In the genomic region with DNA sequence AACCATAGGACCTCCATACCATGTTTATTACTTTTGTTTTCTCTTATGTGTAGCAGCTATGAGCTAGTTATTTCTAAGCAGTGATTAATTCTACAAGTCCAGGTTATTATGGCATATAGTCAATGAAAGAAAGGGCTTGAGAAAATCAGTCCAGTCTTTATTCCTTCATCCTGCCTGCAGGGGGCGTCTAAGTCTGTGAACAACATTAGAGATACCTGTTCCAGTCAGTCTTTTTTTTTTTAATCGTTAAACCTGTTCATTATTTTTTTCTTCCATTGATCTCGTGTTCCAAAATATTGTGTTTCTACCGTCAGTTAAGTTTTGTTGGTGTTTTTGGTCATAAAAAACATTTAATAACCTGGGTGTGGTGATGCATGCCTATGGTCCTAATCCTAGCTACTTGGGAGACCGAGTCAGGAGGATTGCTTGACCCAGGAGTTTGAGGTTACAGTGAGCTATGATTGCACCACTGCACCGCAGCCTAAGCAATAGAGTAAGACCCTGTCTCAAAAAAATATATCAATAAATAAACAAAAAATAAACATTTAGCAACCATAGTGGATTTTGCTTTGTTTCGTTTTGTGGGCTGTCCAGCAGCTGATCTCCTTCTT, we compare ENCODE assay signal across 8 cellular contexts. TPM values are rescaled to one million over a fixed set of nuclear protein-coding genes. Genes with fewer than 3 reads are reported as not detected.
DNase-seq lines count a peak whose midpoint lies in the region; ATAC-seq and TF ChIP-seq lines count a peak whose summit lies in the region.

No MANE protein-coding gene starts in this region.

- H3K79me2 ChIP-seq in Karpas-422 (ENCODE audit: low read length): no peaks in the 10 kb centered on the region

- H3K36me3 ChIP-seq in Karpas-422 (ENCODE audit: insufficient read depth, low read length) (no peaks in the 10 kb centered on the region), Peyer's patch (no peaks in the 10 kb centered on the region), gastroesophageal sphincter (no peaks in the 10 kb centered on the region)

- TF ChIP-seq CTCF in Peyer's patch (IDR thresholded peaks at IDR 0.05): peak; percentile 37 to 80 (median 79)
- TF ChIP-seq CTCF in gastroesophageal sphincter (IDR thresholded peaks at IDR 0.05): peak; percentile 49 to 63 (median 50)

- DNase-seq in DMS114 treated with DMSO at 0.1 percent for 48 hours (lab: John Stamatoyannopoulos, UW; ENCODE audit: unreplicated experiment): peak; percentile 66
- DNase-seq in Karpas-422: peak; percentile 86
- DNase-seq in Peyer's patch: peak in 2 of 3 donors; percentile 52 to 89
- peak; percentile 55 for DNase-seq in activated T-helper 1 cell treated with Interleukin-2 at 50 U/mL for 16 hours (ENCODE audit: low read depth)
- peak; percentile 35 for DNase-seq in putamen (ENCODE audit: low spot score)

- H3K27me3 ChIP-seq in Karpas-422 (ENCODE audit: low read length) (no peaks in the 10 kb centered on the region), Peyer's patch (no peaks in the 10 kb centered on the region), gastroesophageal sphincter (no peaks in the 10 kb centered on the region)

- no peak overlapping the region for H3K9ac ChIP-seq in Karpas-422 (ENCODE audit: low read length)

- no peak overlapping the region for H2AFZ ChIP-seq in Karpas-422 (ENCODE audit: low read length)

- no peak for ATAC-seq in gastroesophageal sphincter
- no peak for ATAC-seq in GM21360 (IDR thresholded peaks at IDR 0.05; ENCODE audit: unreplicated experiment)
- ATAC-seq in HG02970 (IDR thresholded peaks at IDR 0.05; ENCODE audit: low FRiP score, unreplicated experiment): no peak

- no peaks in the 10 kb centered on the region for H3K9me2 ChIP-seq in Karpas-422 (replicated peaks; ENCODE audit: insufficient read depth, low read length)

- 40 to 53% methylated on average over 5 to 7 of the region's 7 CpGs for WGBS in gastroesophageal sphincter (ENCODE audit: low coverage in 1 of 2), 2 donors

- TF ChIP-seq EP300 in gastroesophageal sphincter (IDR thresholded peaks at IDR 0.05): no peak

- TF ChIP-seq POLR2A in Peyer's patch (IDR thresholded peaks at IDR 0.05) (no peak), gastroesophageal sphincter (IDR thresholded peaks at IDR 0.05) (no peak)

- no peak overlapping the region for H3K4me2 ChIP-seq in Karpas-422 (ENCODE audit: low read depth, low read length, poor library complexity, severe bottlenecking)

- H3K4me3 ChIP-seq in Karpas-422 (ENCODE audit: low read length) (no peak overlapping the region), Peyer's patch (no peak overlapping the region), gastroesophageal sphincter (no peak overlapping the region)

- H3K9me3 ChIP-seq in Karpas-422 (ENCODE audit: low read length) (no peaks in the 10 kb centered on the region), Peyer's patch (no peaks in the 10 kb centered on the region), gastroesophageal sphincter (no peaks in the 10 kb centered on the region)

- no peaks in the 10 kb centered on the region for H3K4me1 ChIP-seq in Karpas-422 (ENCODE audit: low read length)
- peaks cover 0 to 6% (median 0%) of the 10 kb centered on the region in 4 donors for H3K4me1 ChIP-seq in Peyer's patch
- H3K4me1 ChIP-seq in gastroesophageal sphincter: no peaks in the 10 kb centered on the region

- no peak overlapping the region for H3K27ac ChIP-seq in Karpas-422 (ENCODE audit: low read length)
- no peak overlapping the region for H3K27ac ChIP-seq in Peyer's patch
- no peak overlapping the region for H3K27ac ChIP-seq in gastroesophageal sphincter

- no peaks in the 10 kb centered on the region for H4K20me1 ChIP-seq in Karpas-422 (ENCODE audit: insufficient read depth, low read depth, low read length)

RNA-seq across cellular contexts. Expression of a gene that starts 29.4 kb away (rescaled TPM):
- not detected in 2 replicates for total RNA-seq in Karpas-422 (2014; rRNA removed; shearing (Covaris generic); ENCODE audit: low replicate concordance)
- total RNA-seq in Peyer's patch (10 to 100 TPM in 3 of 4 donors, 1 to 10 TPM in 1; 9.6 to 36.3 (median 20.9) TPM), gastroesophageal sphincter (1 to 10 TPM in 3 of 4 donors, not detected in 1; 1.1 to 1.8 (median 1.2) TPM)

RNA-seq across cellular contexts. Expression of a gene that starts 57.3 kb away (rescaled TPM):
- not detected in 2 replicates for total RNA-seq in Karpas-422 (2014; rRNA removed; shearing (Covaris generic); ENCODE audit: low replicate concordance)
- total RNA-seq in Peyer's patch: 10 to 100 TPM; 15.7 to 63.2 (median 49.2) TPM
- total RNA-seq in gastroesophageal sphincter: 1 to 10 TPM; 1.7 to 8.5 (median 5.1) TPM

Comparison
In these comparisons a context has a peak if more than half of its experiments do, and no peak if none do; other contexts are left out.
1. DNase-seq: peak in every context shown above with its lines; median percentile 86 in Karpas-422; 70 in Peyer's patch; 66 in DMS114 treated with DMSO at 0.1 percent for 48 hours; 55 in activated T-helper 1 cell treated with Interleukin-2 at 50 U/mL for 16 hours; 35 in putamen.